1 cellular context compared by ENCODE assay signal in genomic region chr3:171351676-171352075, GRCh38.
A peak's percentile ranks its signal among the peaks of the same experiment; 100 is the strongest.
TF ChIP-seq lines count a peak whose summit lies in the region.

No MANE protein-coding gene starts in this region.

TF ChIP-seq in HEK293, 187 proteins besides CTCF, POLR2A, EP300 and RAD21 (continued from another document and continues in another):
- TF ChIP-seq ZNF274 (IDR thresholded peaks at IDR 0.05; ENCODE audit: low read length) (no peak), ZNF274 (tag by site-specific recombination; IDR thresholded peaks at IDR 0.05; ENCODE audit: borderline replicate concordance) (no peak), ZNF169 (tag by site-specific recombination; IDR thresholded peaks at IDR 0.05) (no peak), SCRT2 (tag by site-specific recombination; IDR thresholded peaks at IDR 0.05) (no peak), ZNF596 (tag by site-specific recombination; IDR thresholded peaks at IDR 0.05) (peak; percentile 53), ZNF747 (tag by site-specific recombination; IDR thresholded peaks at IDR 0.05) (no peak), ZNF24 (tag by site-specific recombination; IDR thresholded peaks at IDR 0.05) (peak; percentile 82), ZNF426 (tag by site-specific recombination; IDR thresholded peaks at IDR 0.05) (no peak), ZNF768 (tag by site-specific recombination; IDR thresholded peaks at IDR 0.05) (no peak), ZNF155 (tag by site-specific recombination; IDR thresholded peaks at IDR 0.05) (no peak), ZNF175 (tag by site-specific recombination; IDR thresholded peaks at IDR 0.05) (no peak), PATZ1 (tag by site-specific recombination; IDR thresholded peaks at IDR 0.05) (peak; percentile 44; the same call in 1 of the 2 replicates), ZBTB44 (tag by site-specific recombination; IDR thresholded peaks at IDR 0.05) (peak; percentile 55; the same call in 1 of the 2 replicates), ZNF621 (tag by site-specific recombination; IDR thresholded peaks at IDR 0.05) (no peak), ZNF202 (tag by site-specific recombination; IDR thresholded peaks at IDR 0.05; ENCODE audit: borderline replicate concordance) (no peak), KLF17 (tag by site-specific recombination; IDR thresholded peaks at IDR 0.05) (no peak), ZNF184 (tag by site-specific recombination; IDR thresholded peaks at IDR 0.05) (0 out of 2 replicates have a peak, but pooled peaks have one; percentile 26), ZNF133 (tag by site-specific recombination; IDR thresholded peaks at IDR 0.05) (no peak), ZNF248 (tag by site-specific recombination; IDR thresholded peaks at IDR 0.05) (no peak), ZNF341 (tag by site-specific recombination; IDR thresholded peaks at IDR 0.05; ENCODE audit: low read depth) (no peak), ZNF510 (tag by site-specific recombination; IDR thresholded peaks at IDR 0.05; ENCODE audit: insufficient replicate concordance) (no peak), ZNF561 (tag by site-specific recombination; IDR thresholded peaks at IDR 0.05; ENCODE audit: borderline replicate concordance) (no peak), SP3 (tag by site-specific recombination; IDR thresholded peaks at IDR 0.05) (no peak), ZFP69B (tag by site-specific recombination; IDR thresholded peaks at IDR 0.05) (no peak; the same call in 1 of the 2 replicates), ZNF501 (tag by site-specific recombination; IDR thresholded peaks at IDR 0.05) (no peak), ZNF664 (tag by site-specific recombination; IDR thresholded peaks at IDR 0.05) (no peak), IKZF3 (tag by site-specific recombination; IDR thresholded peaks at IDR 0.05) (no peak), HOXD13 (CRISPR knock-in tag; IDR thresholded peaks at IDR 0.05; ENCODE audit: borderline replicate concordance) (peak; percentile 52; the same call in 1 of the 2 replicates), ZNF624 (tag by site-specific recombination; IDR thresholded peaks at IDR 0.05) (no peak), HOXA7 (CRISPR knock-in tag; IDR thresholded peaks at IDR 0.05; ENCODE audit: borderline replicate concordance) (no peak), ZNF514 (tag by site-specific recombination; IDR thresholded peaks at IDR 0.05) (no peak), ZFHX2 (tag by site-specific recombination; conservative IDR thresholded peaks at IDR 0.05) (no peak), ZNF639 (tag by site-specific recombination; IDR thresholded peaks at IDR 0.05) (peak; percentile 75), ZNF692 (tag by site-specific recombination; IDR thresholded peaks at IDR 0.05) (no peak; the same call in 1 of the 2 replicates), ZNF280C (tag by site-specific recombination; IDR thresholded peaks at IDR 0.05) (no peak), ZNF488 (tag by site-specific recombination; IDR thresholded peaks at IDR 0.05) (no peak), PBX3 (CRISPR knock-in tag; IDR thresholded peaks at IDR 0.05) (no peak), ZNF660 (tag by site-specific recombination; IDR thresholded peaks at IDR 0.05) (peak; percentile 81), SP7 (tag by site-specific recombination; IDR thresholded peaks at IDR 0.05) (peak; percentile 73), GFI1B (tag by site-specific recombination; IDR thresholded peaks at IDR 0.05) (peak; percentile 37; the same call in 1 of the 2 replicates), ZNF239 (tag by site-specific recombination; IDR thresholded peaks at IDR 0.05) (no peak), KLF10 (tag by site-specific recombination; IDR thresholded peaks at IDR 0.05) (no peak), ZNF148 (tag by site-specific recombination; IDR thresholded peaks at IDR 0.05; ENCODE audit: borderline replicate concordance) (no peak), PRDM4 (tag by site-specific recombination; IDR thresholded peaks at IDR 0.05) (peak; percentile 59; the same call in 1 of the 2 replicates), TRIM28 (IDR thresholded peaks at IDR 0.05; ENCODE audit: borderline replicate concordance, low read length) (no peak), ZNF354C (tag by site-specific recombination; IDR thresholded peaks at IDR 0.05; ENCODE audit: borderline replicate concordance, low read depth) (no peak), ZNF311 (tag by site-specific recombination; IDR thresholded peaks at IDR 0.05; ENCODE audit: borderline replicate concordance) (no peak), SALL2 (tag by site-specific recombination; IDR thresholded peaks at IDR 0.05; ENCODE audit: borderline replicate concordance) (no peak), MEIS1 (CRISPR knock-in tag; IDR thresholded peaks at IDR 0.05; ENCODE audit: borderline replicate concordance) (no peak), ZFP37 (tag by site-specific recombination; IDR thresholded peaks at IDR 0.05) (peak; percentile 74), PRDM1 (tag by site-specific recombination; IDR thresholded peaks at IDR 0.05) (no peak)
